ENCODE assay signal across 17 cellular contexts in the genomic region with DNA sequence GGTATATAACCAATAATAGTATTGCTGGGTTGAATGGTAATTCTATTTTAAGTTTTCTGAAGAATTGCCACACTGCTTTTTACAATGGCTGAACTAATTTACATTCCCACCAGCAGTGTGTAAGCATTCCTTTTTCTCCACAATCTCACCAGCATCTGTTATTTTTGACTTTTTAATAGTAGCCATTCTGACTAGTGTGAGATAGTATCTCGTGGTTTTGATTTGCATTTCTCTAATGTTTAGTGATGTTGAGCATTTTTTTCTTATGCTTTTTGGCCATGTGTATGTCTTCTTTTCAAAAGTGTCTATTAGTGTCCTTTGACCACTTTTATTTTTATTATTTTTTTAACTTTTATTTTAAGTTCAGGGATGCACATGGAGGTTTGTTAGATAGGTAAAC.
DNase-seq lines count a peak whose midpoint lies in the region; ATAC-seq and TF ChIP-seq lines count a peak whose summit lies in the region.
"Had no signal": no experiment of that assay in that cellular context is flagged by ENCODE, and none has a peak within 500 bp of the region (broad histone marks: within the 10 kb centered on the region; RNA-seq: fewer than 3 reads in every experiment).

No MANE protein-coding gene starts in this region.

- no peaks in the 10 kb centered on the region for H3K4me1 Mint-ChIP-seq in activated naive CD8-positive, alpha-beta T cell treated with anti-CD3 and anti-CD28 coated beads, Interleukin-2, amount 50 U/mL, for 24 hours

- peaks cover 25% of the 10 kb centered on the region for H3K9me3 Mint-ChIP-seq in activated naive CD8-positive, alpha-beta T cell treated with anti-CD3 and anti-CD28 coated beads, Interleukin-2, amount 50 U/mL, for 24 hours

- no peak overlapping the region for H3K18ac ChIP-seq in mesenchymal stem cell (ENCODE audit: low read depth in 1 of 2, low read length in 2 of 2)

- DNase-seq in ELR (ENCODE audit: low read depth) (peak; percentile 44), RPMI7951 (ENCODE audit: low read depth) (peak; percentile 56), choroid plexus epithelial cell (ENCODE audit: low read depth) (peak; percentile 9), mesenchymal stem cell (peak; percentile 11), right atrium auricular region (ENCODE audit: low spot score) (no peak), esophagus squamous epithelium (lab: John Stamatoyannopoulos, UW) (no peak)
- DNase-seq in stimulated activated CD4-positive, alpha-beta T cell treated with anti-CD3 and anti-CD28 coated beads, Interleukin-4, amount 100 ng/mL, for 4 hours, result no peak
- no peak for DNase-seq in activated naive CD8-positive, alpha-beta T cell treated with anti-CD3 and anti-CD28 coated beads, Interleukin-2, amount 50 U/mL, for 24 hours
- DNase-seq: C1 segment of cervical spinal cord; GOT3; KBM-7; NCI-H1092 treated with DMSO at 0.1 percent for 48 hours; NCI-H187; NCI-H69; NK-92 treated with Interleukin-12 subunit alpha and Interleukin-12 subunit beta, amount 100 ng/mL, for 24 hours; OCI-M1 had no signal

- H3K27me3 ChIP-seq in mesenchymal stem cell (ENCODE audit: control insufficient read depth in 1 of 2, insufficient read depth in 1 of 2, low read length in 2 of 2) (no peaks in the 10 kb centered on the region), right atrium auricular region (no peaks in the 10 kb centered on the region), esophagus squamous epithelium (no peaks in the 10 kb centered on the region)

- no peak overlapping the region for H3K4me3 Mint-ChIP-seq in activated naive CD8-positive, alpha-beta T cell treated with anti-CD3 and anti-CD28 coated beads, Interleukin-2, amount 50 U/mL, for 24 hours

- no peak overlapping the region for H3K27ac ChIP-seq in mesenchymal stem cell (ENCODE audit: low read length, poor library complexity, severe bottlenecking)
- H3K27ac ChIP-seq in right atrium auricular region, result no peak overlapping the region
- H3K27ac ChIP-seq in esophagus squamous epithelium, result no peak overlapping the region
- H3K27ac ChIP-seq: RWPE1 had no signal

- no peak overlapping the region for H3K27ac Mint-ChIP-seq in activated naive CD8-positive, alpha-beta T cell treated with anti-CD3 and anti-CD28 coated beads, Interleukin-2, amount 50 U/mL, for 24 hours

- no peak overlapping the region for H4K91ac ChIP-seq in mesenchymal stem cell (ENCODE audit: low read length)

- no peak overlapping the region for H3K9ac ChIP-seq in mesenchymal stem cell (ENCODE audit: low read length)

- H2BK15ac ChIP-seq in mesenchymal stem cell (ENCODE audit: low read depth, poor library complexity, severe bottlenecking), result no peak overlapping the region

- no peak overlapping the region for H3K4ac ChIP-seq in mesenchymal stem cell (ENCODE audit: low read depth in 1 of 2, low read length in 2 of 2)

- no peak overlapping the region for H3K4me3 ChIP-seq in choroid plexus epithelial cell (ENCODE audit: low read depth, low read length)
- no peak overlapping the region for H3K4me3 ChIP-seq in mesenchymal stem cell (ENCODE audit: insufficient read depth in 1 of 2, low read depth in 1 of 2, low read length in 2 of 2)
- no peak overlapping the region for H3K4me3 ChIP-seq in right atrium auricular region
- no peak overlapping the region for H3K4me3 ChIP-seq in esophagus squamous epithelium

- no peak for TF ChIP-seq CTCF in choroid plexus epithelial cell (conservative IDR thresholded peaks at IDR 0.05; ENCODE audit: low read depth, low read length)
- no peak for TF ChIP-seq CTCF in right atrium auricular region (IDR thresholded peaks at IDR 0.05)
- TF ChIP-seq CTCF in esophagus squamous epithelium (IDR thresholded peaks at IDR 0.05), result no peak

- H3K4me1 ChIP-seq in mesenchymal stem cell (ENCODE audit: control insufficient read depth, insufficient read depth, low read depth, low read length) (peaks cover 1% of the 10 kb centered on the region), right atrium auricular region (no peaks in the 10 kb centered on the region), esophagus squamous epithelium (no peaks in the 10 kb centered on the region)

- no peaks in the 10 kb centered on the region for H3K27me3 Mint-ChIP-seq in activated naive CD8-positive, alpha-beta T cell treated with anti-CD3 and anti-CD28 coated beads, Interleukin-2, amount 50 U/mL, for 24 hours

- H2AFZ ChIP-seq in mesenchymal stem cell (ENCODE audit: low read depth, low read length), result no peak overlapping the region

- H4K8ac ChIP-seq in mesenchymal stem cell (ENCODE audit: low read length), result no peak overlapping the region

- H3K23ac ChIP-seq in mesenchymal stem cell (ENCODE audit: low read length in 2 of 2), result no peak overlapping the region

- H2AK5ac ChIP-seq in mesenchymal stem cell (ENCODE audit: low read length, severe bottlenecking), result no peak overlapping the region

- no peak overlapping the region for H2BK12ac ChIP-seq in mesenchymal stem cell (ENCODE audit: low read length in 2 of 2)

- no peak for ATAC-seq in activated naive CD8-positive, alpha-beta T cell treated with anti-CD3 and anti-CD28 coated beads, Interleukin-2, amount 50 U/mL, for 24 hours

- H3K36me3 ChIP-seq in mesenchymal stem cell (ENCODE audit: control insufficient read depth in 1 of 2, insufficient read depth in 2 of 2, low read depth in 1 of 2, low read length in 2 of 2) (no peaks in the 10 kb centered on the region), right atrium auricular region (no peaks in the 10 kb centered on the region), esophagus squamous epithelium (no peaks in the 10 kb centered on the region)

- no peak overlapping the region for H2BK120ac ChIP-seq in mesenchymal stem cell (ENCODE audit: low read depth, low read length)

- no peaks in the 10 kb centered on the region for H3K79me1 ChIP-seq in mesenchymal stem cell (replicated peaks; ENCODE audit: low read length, poor library complexity, severe bottlenecking)

- no peak overlapping the region for H3K4me2 ChIP-seq in mesenchymal stem cell (ENCODE audit: low read length, poor library complexity, severe bottlenecking)

- no peak for TF ChIP-seq POLR2A in esophagus squamous epithelium (IDR thresholded peaks at IDR 0.05)

- H2BK5ac ChIP-seq in mesenchymal stem cell (ENCODE audit: low read depth, low read length, poor library complexity, severe bottlenecking), result no peak overlapping the region

- no CpG with 5 or more reads among the region's 1 CpG for WGBS in mesenchymal stem cell
- WGBS in esophagus squamous epithelium, 2 donors, result 76 to 92% methylated on average over 1 of the region's 1 CpG

- H3K14ac ChIP-seq in mesenchymal stem cell (ENCODE audit: low read length in 2 of 2), result no peak overlapping the region

- intact Hi-C loops in esophagus squamous epithelium (cut with DNase I), result no loop called here

- peaks cover 26% of the 10 kb centered on the region for H3K9me3 ChIP-seq in mesenchymal stem cell (ENCODE audit: control insufficient read depth, low read length)
- no peaks in the 10 kb centered on the region for H3K9me3 ChIP-seq in right atrium auricular region
- H3K9me3 ChIP-seq in esophagus squamous epithelium, result peaks cover 0 to 4% (median 0%) of the 10 kb centered on the region in 3 donors

- peaks cover 2% of the 10 kb centered on the region for H3K36me3 Mint-ChIP-seq in activated naive CD8-positive, alpha-beta T cell treated with anti-CD3 and anti-CD28 coated beads, Interleukin-2, amount 50 U/mL, for 24 hours (ENCODE audit: low read depth)

Comparison
In these comparisons a context has a peak if more than half of its experiments do, and no peak if none do; other contexts are left out.
1. DNase-seq: peak in ELR (single experiment), RPMI7951 (single experiment), choroid plexus epithelial cell (single experiment) and mesenchymal stem cell (single experiment); none in stimulated activated CD4-positive, alpha-beta T cell treated with anti-CD3 and anti-CD28 coated beads, Interleukin-4, amount 100 ng/mL, for 4 hours (0 of 2), right atrium auricular region (single experiment), esophagus squamous epithelium (single experiment) and activated naive CD8-positive, alpha-beta T cell treated with anti-CD3 and anti-CD28 coated beads, Interleukin-2, amount 50 U/mL, for 24 hours (single experiment).